In the genomic region with DNA sequence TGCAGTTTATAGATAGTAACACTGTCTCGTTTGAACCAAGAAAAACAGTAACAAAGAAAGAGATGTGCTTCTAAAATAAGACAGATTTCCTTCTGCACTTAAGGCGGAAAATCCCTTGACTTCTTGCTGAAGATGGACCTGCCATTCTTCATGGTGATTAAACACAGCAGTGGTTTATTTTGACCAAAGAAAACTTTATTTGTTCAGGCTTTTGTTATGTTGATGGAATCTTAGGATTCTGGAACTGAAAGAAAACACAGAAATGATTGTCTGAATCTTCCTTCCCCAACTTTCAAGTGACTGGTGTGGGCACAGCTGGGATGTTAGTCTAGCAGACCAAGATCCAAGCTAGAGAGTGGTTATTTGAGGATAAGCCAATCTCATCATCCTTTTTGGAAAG, we compare ENCODE assay signal across 22 cellular contexts.
"Had no signal": no experiment of that assay in that cellular context is flagged by ENCODE, and none has a peak within 500 bp of the region (broad histone marks: within the 10 kb centered on the region; RNA-seq: fewer than 3 reads in every experiment).

No MANE protein-coding gene starts in this region.

- H3K9me3 ChIP-seq: esophagus muscularis mucosa, gastroesophageal sphincter, left ventricle myocardium inferior, lower lobe of right lung had no signal

- H3K4me3 ChIP-seq: esophagus muscularis mucosa, gastroesophageal sphincter, left ventricle myocardium inferior, lower lobe of right lung had no signal

- H3K4me1 Mint-ChIP-seq: immature natural killer cell, memory B cell, naive B cell had no signal

- H3K36me3 ChIP-seq: esophagus muscularis mucosa, gastroesophageal sphincter, left ventricle myocardium inferior, lower lobe of right lung had no signal

- H3K36me3 Mint-ChIP-seq: immature natural killer cell, memory B cell, naive B cell had no signal

- H3K27me3 Mint-ChIP-seq: dendritic cell treated with granulocyte-macrophage colony-stimulating factor and Interleukin-4, amounts not matched to agents 40 ng/mL and 50 ng/mL, for 4 days; memory B cell had no signal

- H3K27ac ChIP-seq: epithelial cell of prostate, esophagus muscularis mucosa, gastroesophageal sphincter, left ventricle myocardium inferior, lower lobe of right lung had no signal

- H3K27me3 ChIP-seq: esophagus muscularis mucosa, gastroesophageal sphincter had no signal

- H3K27ac Mint-ChIP-seq: dendritic cell treated with granulocyte-macrophage colony-stimulating factor and Interleukin-4, amounts not matched to agents 40 ng/mL and 50 ng/mL, for 4 days; effector memory CD8-positive, alpha-beta T cell; immature natural killer cell; memory B cell; naive B cell; nephron progenitor cell had no signal

- FAIRE-seq: colon, keratinocyte, small intestine had no signal

- H3K4me3 Mint-ChIP-seq: dendritic cell treated with granulocyte-macrophage colony-stimulating factor and Interleukin-4, amounts not matched to agents 40 ng/mL and 50 ng/mL, for 4 days; effector memory CD8-positive, alpha-beta T cell; immature natural killer cell; memory B cell; naive B cell; nephron progenitor cell had no signal

- H3K9me3 Mint-ChIP-seq: dendritic cell treated with granulocyte-macrophage colony-stimulating factor and Interleukin-4, amounts not matched to agents 40 ng/mL and 50 ng/mL, for 4 days; memory B cell; naive B cell; nephron progenitor cell had no signal

- H3K4me1 ChIP-seq: esophagus muscularis mucosa, gastroesophageal sphincter, lower lobe of right lung had no signal

- ATAC-seq: effector memory CD8-positive, alpha-beta T cell; gastroesophageal sphincter; left cardiac atrium; lower lobe of right lung; sciatic nerve had no signal

- DNase-seq: effector memory CD8-positive, alpha-beta T cell; glutamatergic neuron; immature natural killer cell; left cardiac atrium; left ventricle myocardium inferior; lower lobe of right lung; midbrain; naive B cell; nephron progenitor cell; posterior cingulate gyrus; small intestine; stimulated activated CD4-positive, alpha-beta T cell treated with anti-CD3 and anti-CD28 coated beads, Interleukin-2, amount 100 ng/mL, for 48 hours; stimulated activated naive CD4-positive, alpha-beta T cell treated with Interleukin-2 at 50 U/mL for 16 hours; trophoblast cell had no signal
